Comparison of ENCODE assay signal across 2 cellular contexts in genomic region chr14:77199590-77199989, GRCh38.
TF ChIP-seq lines count a peak whose summit lies in the region.

No MANE protein-coding gene starts in this region.

TF ChIP-seq in WTC11, 78 proteins besides CTCF, POLR2A, EP300 and RAD21:
- TF ChIP-seq USF1 (CRISPR knock-in tag; IDR thresholded peaks at IDR 0.05) (no peak), STAT6 (CRISPR knock-in tag; conservative IDR thresholded peaks at IDR 0.05; ENCODE audit: low read depth) (no peak), PRRX2 (CRISPR knock-in tag; IDR thresholded peaks at IDR 0.05) (no peak), USF2 (CRISPR knock-in tag; IDR thresholded peaks at IDR 0.05) (no peak), E2F4 (CRISPR knock-in tag; IDR thresholded peaks at IDR 0.05; ENCODE audit: borderline replicate concordance, low read depth) (no peak), AFF4 (CRISPR knock-in tag; IDR thresholded peaks at IDR 0.05; ENCODE audit: borderline replicate concordance) (no peak), CBFB (CRISPR knock-in tag; IDR thresholded peaks at IDR 0.05; ENCODE audit: low read depth) (no peak), ZNF512 (CRISPR knock-in tag; IDR thresholded peaks at IDR 0.05; ENCODE audit: borderline replicate concordance) (no peak), NR2C2 (CRISPR knock-in tag; IDR thresholded peaks at IDR 0.05) (no peak), ZNF423 (CRISPR knock-in tag; IDR thresholded peaks at IDR 0.05) (no peak), NR1H2 (CRISPR knock-in tag; IDR thresholded peaks at IDR 0.05) (no peak)

TF ChIP-seq in H1, 55 proteins besides CTCF, POLR2A, EP300 and RAD21:
- TF ChIP-seq SIN3A (conservative IDR thresholded peaks at IDR 0.05 in 1 of 2, IDR thresholded peaks at IDR 0.05 in 1 of 2; ENCODE audit: low read depth in 1 of 2, low read length in 2 of 2) (no peak), SUZ12 (IDR thresholded peaks at IDR 0.05; ENCODE audit: low read length) (no peak), EGR1 (IDR thresholded peaks at IDR 0.05; ENCODE audit: borderline replicate concordance, low read depth, low read length) (no peak), ZNF274 (IDR thresholded peaks at IDR 0.05; ENCODE audit: borderline replicate concordance, extremely low read depth, low read length) (no peak), SIRT6 (IDR thresholded peaks at IDR 0.05; ENCODE audit: low read length) (no peak), RBBP5 (IDR thresholded peaks at IDR 0.05; ENCODE audit: borderline replicate concordance, low read depth, low read length) (no peak), TAF1 (IDR thresholded peaks at IDR 0.05; ENCODE audit: low read depth, low read length) (no peak), NANOG (IDR thresholded peaks at IDR 0.05; ENCODE audit: insufficient read depth, low read depth, low read length, poor library complexity, severe bottlenecking) (no peak), PHF8 (conservative IDR thresholded peaks at IDR 0.05; ENCODE audit: low read depth, low read length) (no peak), TEAD4 (IDR thresholded peaks at IDR 0.05; ENCODE audit: low read depth, low read length) (no peak), JUN (IDR thresholded peaks at IDR 0.05; ENCODE audit: low read depth, low read length) (no peak)
